In the genomic region with DNA sequence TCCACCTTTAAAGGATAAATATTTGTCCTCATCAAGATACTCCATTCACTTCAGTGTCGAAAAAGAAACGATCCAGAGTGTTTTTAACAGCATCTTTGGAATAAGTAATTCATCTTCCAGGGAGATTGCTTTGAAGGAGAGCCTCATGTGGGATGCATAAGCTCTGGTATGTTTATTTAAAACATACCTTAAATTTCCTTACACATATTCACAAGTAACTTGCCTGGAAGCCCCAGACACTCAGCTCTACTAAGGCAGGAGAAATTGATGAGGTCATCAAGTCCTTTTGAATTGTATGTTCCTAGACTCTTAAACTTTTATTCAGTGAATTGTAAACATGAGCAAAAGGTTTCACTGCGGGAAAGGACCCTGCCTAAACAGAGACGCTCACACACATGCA, we compare ENCODE assay signal across 14 cellular contexts.
A peak's percentile ranks its signal among the peaks of the same experiment; 100 is the strongest.
DNase-seq lines count a peak whose midpoint lies in the region; ATAC-seq and TF ChIP-seq lines count a peak whose summit lies in the region.
"Had no signal": no experiment of that assay in that cellular context is flagged by ENCODE, and none has a peak within 500 bp of the region (broad histone marks: within the 10 kb centered on the region; RNA-seq: fewer than 3 reads in every experiment).

No MANE protein-coding gene starts in this region.

- peak overlapping the region; percentile 11; the same call in 1 of the 2 replicates for H2AK5ac ChIP-seq in IMR-90 (ENCODE audit: low read depth, low read length)

- peak; percentile 83 for ATAC-seq in IMR-90 (ENCODE audit: low read depth)
- ATAC-seq in left lung, result peak; percentile 33
- ATAC-seq in GM21447 (IDR thresholded peaks at IDR 0.05; ENCODE audit: unreplicated experiment), result no peak

- 0% methylated on average over 1 of the region's 4 CpGs; no CpG with 5 or more reads in 1 of the 2 experiments for WGBS in IMR-90 (ENCODE audit: extremely low coverage in 2 of 2, insufficient read length in 1 of 2), 2 experiments

- intact Hi-C loops in IMR-90 (cut with micrococcal nuclease) (loop anchor here (2.0 kb wide), 2 partner anchors 49 to 123 kb away; a partner anchor contains a TSS), left lung (cut with DNase I) (no loop called here)

- in situ Hi-C loops in IMR-90 (cut with MboI; ENCODE audit: low sequenced_read_pairs), result no loop called here

- POLR2A ChIA-PET in BJ (lab: Charles Lee) (interaction anchor here (0.5 to 1.3 kb wide), 3 partner anchors 55 to 568 kb away, joined by 3 to 8 read pairs (median 4); no protein-coding TSS in a partner anchor), IMR-90 (lab: Charles Lee; ENCODE audit: unreplicated experiment) (interaction anchor here (0.6 to 1.1 kb wide), 2 partner anchors 13 to 28 kb away, joined by 3 to 4 read pairs; no protein-coding TSS in a partner anchor)

- peak overlapping the region; percentile 82 for H2BK20ac ChIP-seq in IMR-90 (ENCODE audit: low read depth, low read length)

- peak overlapping the region; percentile 93 for H2BK5ac ChIP-seq in IMR-90 (ENCODE audit: low read depth, low read length, poor library complexity, severe bottlenecking)

- peaks cover 4% of the 10 kb centered on the region; the same call in 1 of the 2 replicates for H4K20me1 ChIP-seq in IMR-90 (ENCODE audit: insufficient read depth, low read length)

- peak; percentile 74 for DNase-seq in BJ (ENCODE audit: low read depth)
- DNase-seq in IMR-90, result peak; percentile 97
- DNase-seq in astrocyte of the hippocampus (ENCODE audit: low read depth, low spot score), result peak; percentile 87
- no peak for DNase-seq in left lung
- DNase-seq in NCI-H748 (lab: John Stamatoyannopoulos, UW; ENCODE audit: unreplicated experiment), result no peak
- no peak for DNase-seq in activated CD8-positive, alpha-beta memory T cell treated with anti-CD3 and anti-CD28 coated beads, Interleukin-2, amount 50 U/mL, for 48 hours
- DNase-seq in NCI-H1436 treated with DMSO at 0.1 percent for 48 hours (lab: John Stamatoyannopoulos, UW), result no peak
- DNase-seq: Calu3; effector memory CD4-positive, alpha-beta T cell; NCI-H1105 treated with DMSO at 0.1 percent for 48 hours; NCI-H82; sigmoid colon had no signal

- H3K4me2 ChIP-seq in IMR-90 (ENCODE audit: low read depth, low read length), result peak overlapping the region; percentile 87

- peaks cover 10% of the 10 kb centered on the region for H3K9me1 ChIP-seq in IMR-90 (ENCODE audit: insufficient read depth, low read length)

- peak overlapping the region; percentile 82; the same call in 1 of the 2 replicates for H3K23ac ChIP-seq in IMR-90 (ENCODE audit: low read depth, low read length)

- peak overlapping the region; percentile 76; the same call in 1 of the 2 replicates for H3K27ac ChIP-seq in IMR-90 (ENCODE audit: insufficient read depth, low read length)
- no peak overlapping the region for H3K27ac ChIP-seq in left lung
- H3K27ac ChIP-seq: sigmoid colon, transverse colon had no signal

- H3K36me3 ChIP-seq in BJ (ENCODE audit: control insufficient read depth, insufficient read depth, low read length), result no peaks in the 10 kb centered on the region
- no peaks in the 10 kb centered on the region for H3K36me3 ChIP-seq in IMR-90 (ENCODE audit: control insufficient read depth, insufficient read depth, low read length)
- no peaks in the 10 kb centered on the region for H3K36me3 ChIP-seq in left lung
- H3K36me3 ChIP-seq: sigmoid colon, transverse colon had no signal

- H3K79me1 ChIP-seq in IMR-90 (ENCODE audit: low read depth in 1 of 2, low read length in 2 of 2), result peaks cover 0 to 4% of the 10 kb centered on the region in 2 experiments; a peak in 1 of 4 replicates

- H2AFZ ChIP-seq in IMR-90 (replicated peaks; ENCODE audit: low read length, poor library complexity), result no peak overlapping the region

- H3K27me3 ChIP-seq in BJ (ENCODE audit: control insufficient read depth, insufficient read depth, low read length), result no peaks in the 10 kb centered on the region
- no peaks in the 10 kb centered on the region for H3K27me3 ChIP-seq in IMR-90 (ENCODE audit: control insufficient read depth, insufficient read depth, low read length)
- H3K27me3 ChIP-seq in left lung, result no peaks in the 10 kb centered on the region
- H3K27me3 ChIP-seq: sigmoid colon had no signal

- H3K56ac ChIP-seq in IMR-90 (ENCODE audit: extremely low read depth, insufficient read depth, low read length), result peak overlapping the region; percentile 68; the same call in 1 of the 2 replicates

- H3K9me3 ChIP-seq in IMR-90 (ENCODE audit: control insufficient read depth, insufficient read depth, low read length), result no peaks in the 10 kb centered on the region
- no peaks in the 10 kb centered on the region for H3K9me3 ChIP-seq in left lung
- H3K9me3 ChIP-seq: sigmoid colon, transverse colon had no signal

- H3K9ac ChIP-seq in IMR-90 (ENCODE audit: low read depth, low read length), result peak overlapping the region; percentile 45

- BruUV-seq in IMR-90 (replicated peaks; lab: Mats Ljungman, UMichigan), result no TSS peak

- H3K4me3 ChIP-seq in BJ (ENCODE audit: low read depth, low read length) (peak overlapping the region; percentile 24), IMR-90 (ENCODE audit: insufficient read depth, low read depth, low read length) (peak overlapping the region; percentile 42; the same call in 1 of the 2 replicates), left lung (no peak overlapping the region)
- H3K4me3 ChIP-seq: sigmoid colon, transverse colon had no signal

- dilution Hi-C loops in IMR-90 (cut with HindIII; ENCODE audit: low sequenced_read_pairs, unreplicated experiment), result no loop called here

- H2AK9ac ChIP-seq in IMR-90 (replicated peaks; ENCODE audit: low read depth, low read length, poor library complexity), result no peak overlapping the region

- peak overlapping the region; percentile 62 for H3K14ac ChIP-seq in IMR-90 (replicated peaks; ENCODE audit: low read depth, low read length)

- CTCF ChIA-PET in BJ (lab: Yijun Ruan, JAX), result interaction anchor here (0.7 to 1.6 kb wide), 8 partner anchors 10 to 249 kb away, joined by 3 to 5 read pairs (median 3); no protein-coding TSS in a partner anchor
- CTCF ChIA-PET in IMR-90 (lab: Yijun Ruan, JAX), result interaction anchor here (1.8 kb wide), 1 partner anchor 49 kb away, joined by 9 read pairs; no protein-coding TSS in a partner anchor

- TF ChIP-seq RAD21 in IMR-90 (IDR thresholded peaks at IDR 0.05; ENCODE audit: low read length), result no peak

- H4K8ac ChIP-seq in IMR-90 (ENCODE audit: low read depth in 2 of 2, low read length in 2 of 2), result peak overlapping the region in 1 of 2 experiments; percentile 73; a peak in 3 of 4 replicates

- peak overlapping the region; percentile 84 for H2BK120ac ChIP-seq in IMR-90 (ENCODE audit: low read depth, low read length)

- TF ChIP-seq CTCF in BJ (IDR thresholded peaks at IDR 0.05; ENCODE audit: insufficient read depth, low read depth, low read length), result no peak
- TF ChIP-seq CTCF in IMR-90 (conservative IDR thresholded peaks at IDR 0.05; ENCODE audit: low read depth, low read length), result no peak
- TF ChIP-seq CTCF in left lung (IDR thresholded peaks at IDR 0.05), result no peak

- peak overlapping the region; percentile 84 for H3K4ac ChIP-seq in IMR-90 (ENCODE audit: low read depth, low read length)

- H4K5ac ChIP-seq in IMR-90 (ENCODE audit: low read depth, low read length), result peak overlapping the region; percentile 69; the same call in 1 of the 2 replicates

- H2BK15ac ChIP-seq in IMR-90 (ENCODE audit: low read depth, low read length), result peak overlapping the region; percentile 27; the same call in 1 of the 3 replicates

- TF ChIP-seq POLR2A in IMR-90 (IDR thresholded peaks at IDR 0.05; ENCODE audit: low read depth, low read length), result no peak

- peak overlapping the region; percentile 84 for H3K18ac ChIP-seq in IMR-90 (ENCODE audit: low read depth, low read length)

- H3K4me1 ChIP-seq in IMR-90 (ENCODE audit: control insufficient read depth, insufficient read depth, low read length) (peaks cover 13% of the 10 kb centered on the region), left lung (peaks cover 3 to 5% of the 10 kb centered on the region in 2 donors)

- peak overlapping the region; percentile 43 for H4K91ac ChIP-seq in IMR-90 (ENCODE audit: insufficient read depth, low read depth, low read length)

TF ChIP-seq in IMR-90, 13 proteins besides CTCF, POLR2A, EP300 and RAD21:
- no peak for TF ChIP-seq CEBPB (IDR thresholded peaks at IDR 0.05; ENCODE audit: low read depth, low read length)
- no peak for TF ChIP-seq RCOR1 (IDR thresholded peaks at IDR 0.05; ENCODE audit: insufficient replicate concordance, low read length)
- peak; percentile 6; the same call in 1 of the 2 replicates for TF ChIP-seq BHLHE40 (IDR thresholded peaks at IDR 0.05; ENCODE audit: low read depth, low read length)
- TF ChIP-seq, protein P1, sequence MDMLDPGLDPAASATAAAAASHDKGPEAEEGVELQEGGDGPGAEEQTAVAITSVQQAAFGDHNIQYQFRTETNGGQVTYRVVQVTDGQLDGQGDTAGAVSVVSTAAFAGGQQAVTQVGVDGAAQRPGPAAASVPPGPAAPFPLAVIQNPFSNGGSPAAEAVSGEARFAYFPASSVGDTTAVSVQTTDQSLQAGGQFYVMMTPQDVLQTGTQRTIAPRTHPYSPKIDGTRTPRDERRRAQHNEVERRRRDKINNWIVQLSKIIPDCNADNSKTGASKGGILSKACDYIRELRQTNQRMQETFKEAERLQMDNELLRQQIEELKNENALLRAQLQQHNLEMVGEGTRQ (IDR thresholded peaks at IDR 0.05; ENCODE audit: low read depth, low read length), result no peak
- TF ChIP-seq MAFK (IDR thresholded peaks at IDR 0.05; ENCODE audit: low read depth, low read length), result peak; percentile 95

Comparison
In these comparisons a context has a peak if more than half of its experiments do, and no peak if none do; other contexts are left out.
1. DNase-seq: peak in BJ (single experiment), IMR-90 (single experiment) and astrocyte of the hippocampus (single experiment); none in left lung (0 of 2), NCI-H748 (single experiment), activated CD8-positive, alpha-beta memory T cell treated with anti-CD3 and anti-CD28 coated beads, Interleukin-2, amount 50 U/mL, for 48 hours (single experiment) and NCI-H1436 treated with DMSO at 0.1 percent for 48 hours (single experiment).
2. H3K4me3 ChIP-seq: peak in BJ (single experiment) and IMR-90 (single experiment); none in left lung (0 of 2).